ENCODE assay signal across 12 cellular contexts in the genomic region with DNA sequence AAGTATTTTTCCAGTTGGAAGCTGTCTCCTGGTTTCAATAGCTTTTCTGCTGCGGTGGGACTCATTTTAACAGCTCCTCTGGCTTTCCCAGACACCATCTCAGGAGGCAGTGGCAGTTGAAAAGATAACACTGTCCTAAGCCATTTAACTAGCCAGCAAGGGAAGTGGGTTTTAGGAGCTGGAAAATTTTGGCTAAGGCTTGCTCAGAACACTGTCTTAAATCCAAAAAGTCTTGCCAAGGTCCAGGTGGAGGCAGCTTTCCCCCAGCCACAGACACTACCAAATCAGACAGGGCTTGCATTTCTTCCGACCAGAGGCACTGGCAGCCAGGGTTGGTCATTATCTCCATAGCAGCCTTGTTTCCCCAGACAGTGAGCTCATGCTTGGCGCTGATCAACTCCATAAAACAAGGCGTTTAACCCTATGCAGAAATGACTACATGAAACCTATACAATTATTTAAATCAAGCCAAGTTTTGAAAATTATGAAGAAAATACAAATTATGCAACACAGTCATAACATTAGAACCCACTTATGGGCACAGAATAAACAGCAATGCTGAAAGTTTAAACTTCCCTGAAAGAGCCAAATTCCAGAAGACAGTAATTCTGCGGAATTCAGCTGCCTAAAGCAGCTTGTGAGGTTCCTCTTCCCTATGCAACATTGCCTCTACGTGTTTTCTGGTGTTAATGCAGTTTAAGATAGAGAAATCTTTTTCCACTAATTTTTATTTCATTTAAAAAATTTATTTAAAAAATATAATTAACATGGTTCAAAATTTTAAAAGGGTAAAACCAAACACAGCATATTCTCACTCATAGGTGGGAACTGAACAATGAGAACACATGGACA. TPM values are rescaled to one million over a fixed set of nuclear protein-coding genes. Genes with fewer than 3 reads are reported as not detected.
A peak's percentile ranks its signal among the peaks of the same experiment; 100 is the strongest.
DNase-seq lines count a peak whose midpoint lies in the region; ATAC-seq and TF ChIP-seq lines count a peak whose summit lies in the region.
"Had no signal": no experiment of that assay in that cellular context is flagged by ENCODE, and none has a peak within 500 bp of the region (broad histone marks: within the 10 kb centered on the region; RNA-seq: fewer than 3 reads in every experiment).

No MANE protein-coding gene starts in this region.

- H3K27me3 ChIP-seq in breast epithelium (no peaks in the 10 kb centered on the region), aorta (ENCODE audit: control insufficient read depth in 1 of 2, insufficient read depth in 2 of 2, low read length in 1 of 2) (no peaks in the 10 kb centered on the region)
- H3K27me3 ChIP-seq: BLaER1 had no signal

- H3K36me3 ChIP-seq in breast epithelium (no peaks in the 10 kb centered on the region), aorta (ENCODE audit: control insufficient read depth in 1 of 2, insufficient read depth in 2 of 2, low read length in 1 of 2) (no peaks in the 10 kb centered on the region)

- no peak overlapping the region for H3K4me3 Mint-ChIP-seq in MCF 10A (ENCODE audit: unreplicated experiment)
- H3K4me3 Mint-ChIP-seq: naive thymus-derived CD4-positive, alpha-beta T cell had no signal

- no peak overlapping the region for H3K27ac Mint-ChIP-seq in MCF 10A (ENCODE audit: low read depth, unreplicated experiment)

- DNase-seq in breast epithelium (ENCODE audit: low spot score in 2 of 2) (peak in 1 of 2 donors; percentile 33), MCF 10A (ENCODE audit: unreplicated experiment) (no peak), fibroblast of peridontal ligament (ENCODE audit: extremely low read depth) (peak; percentile 87), myocyte (ENCODE audit: low read depth) (peak; percentile 14), aorta (peak; percentile 79 to 85), SHP77 treated with DMSO at 0.1 percent for 48 hours (lab: John Stamatoyannopoulos, UW) (no peak), T-helper 9 cell (no peak)
- DNase-seq: naive thymus-derived CD4-positive, alpha-beta T cell had no signal

- no peaks in the 10 kb centered on the region for H3K27me3 Mint-ChIP-seq in MCF 10A (ENCODE audit: insufficient read depth, unreplicated experiment)
- H3K27me3 Mint-ChIP-seq: naive thymus-derived CD4-positive, alpha-beta T cell had no signal

- H3K4me3 ChIP-seq in breast epithelium: no peak overlapping the region
- H3K4me3 ChIP-seq in aorta (ENCODE audit: low read length in 2 of 2): no peak overlapping the region
- H3K4me3 ChIP-seq: BLaER1 had no signal

- CTCF ChIA-PET in MCF 10A (lab: Yijun Ruan, JAX): interaction anchor here (0.6 to 1.0 kb wide), 2 partner anchors 30 to 283 kb away, joined by 3 read pairs; no protein-coding TSS in a partner anchor

- no peaks in the 10 kb centered on the region for H3K9me3 Mint-ChIP-seq in MCF 10A (ENCODE audit: unreplicated experiment)
- H3K9me3 Mint-ChIP-seq: naive thymus-derived CD4-positive, alpha-beta T cell had no signal

- TF ChIP-seq POLR2A in breast epithelium (IDR thresholded peaks at IDR 0.05): no peak

- H3K9me3 ChIP-seq in breast epithelium (no peaks in the 10 kb centered on the region), aorta (ENCODE audit: control insufficient read depth, low read length) (no peaks in the 10 kb centered on the region)
- H3K9me3 ChIP-seq: BLaER1 had no signal

- H3K4me1 Mint-ChIP-seq in MCF 10A (ENCODE audit: insufficient read depth, unreplicated experiment): peaks cover 9% of the 10 kb centered on the region

- POLR2A ChIA-PET in MCF 10A (lab: Yijun Ruan, JAX): interaction anchor here (0.7 kb wide), 1 partner anchor 18 kb away, joined by 5 read pairs; no protein-coding TSS in a partner anchor

- BruUV-seq in MCF 10A (replicated peaks; lab: Mats Ljungman, UMichigan): no TSS peak

- H3K4me1 ChIP-seq in breast epithelium (no peaks in the 10 kb centered on the region), aorta (ENCODE audit: control insufficient read depth in 1 of 2, insufficient read depth in 2 of 2, low read length in 2 of 2) (no peaks in the 10 kb centered on the region)

- intact Hi-C loops in breast epithelium (cut with DNase I; ENCODE audit: low total_unique reads) (no loop called here), MCF 10A (cut with micrococcal nuclease) (no loop called here), aorta (cut with DNase I) (loop anchor here in 1 of 2 donors (1.0 kb wide), 1 partner anchor 19 kb away; no protein-coding TSS in a partner anchor)

- H3K36me3 Mint-ChIP-seq in MCF 10A (ENCODE audit: insufficient read depth, unreplicated experiment): peaks cover 13% of the 10 kb centered on the region

- ATAC-seq in aorta (ENCODE audit: low FRiP score) (peak; percentile 87), HG02798 (IDR thresholded peaks at IDR 0.05; ENCODE audit: poor library complexity, unreplicated experiment) (no peak)
- ATAC-seq: naive thymus-derived CD4-positive, alpha-beta T cell had no signal

- peak overlapping the region; percentile 56 to 82 for H3K27ac ChIP-seq in breast epithelium
- peak overlapping the region; percentile 94 to 98 for H3K27ac ChIP-seq in aorta (ENCODE audit: low read depth in 1 of 2, low read length in 2 of 2)
- H3K27ac ChIP-seq: BLaER1, HL-60, VCaP had no signal

- TF ChIP-seq CTCF in breast epithelium (IDR thresholded peaks at IDR 0.05) (no peak), MCF 10A (IDR thresholded peaks at IDR 0.05; ENCODE audit: unreplicated experiment) (no peak)

- 4% methylated on average over 6 of the region's 6 CpGs for WGBS in aorta, 2 donors

RNA-seq across cellular contexts. Expression of a gene that starts 25.0 kb away (rescaled TPM):
- 100 to 1,000 TPM in 2 of 3 donors, 10 to 100 TPM in 1; 95.2 to 128 (median 104) TPM for total RNA-seq in breast epithelium
- 61.5 and 70.5 TPM in 2 replicates for total RNA-seq in MCF 10A (2022)
- 94.1 and 105 TPM in 2 replicates for total RNA-seq in myocyte
- polyA plus RNA-seq in myocyte (2012): 255 TPM
- 100 to 1,000 TPM; 106 to 154 TPM for total RNA-seq in aorta
- 100 to 1,000 TPM; 198 to 237 TPM for polyA plus RNA-seq in aorta

RNA-seq across cellular contexts. Expression of a gene that starts 31.9 kb away (rescaled TPM):
- total RNA-seq in breast epithelium: 10 to 100 TPM; 30.1 to 74.9 (median 62.3) TPM
- total RNA-seq in MCF 10A (2022): 48.7 and 60.2 TPM in 2 replicates
- total RNA-seq in myocyte: 28.9 and 33.4 TPM in 2 replicates
- 36.6 TPM for polyA plus RNA-seq in myocyte (2012)
- 10 to 100 TPM; 25.4 to 44.0 TPM for total RNA-seq in aorta
- polyA plus RNA-seq in aorta: 10 to 100 TPM in 1 of 2 donors, 1 to 10 TPM in 1; 7.5 to 19.2 TPM

RNA-seq across cellular contexts. Expression of a gene that starts 35.2 kb away (rescaled TPM):
- 1 to 10 TPM; 6.6 to 9.8 (median 7.0) TPM for total RNA-seq in breast epithelium
- 18.6 and 21.1 TPM in 2 replicates for total RNA-seq in MCF 10A (2022)
- total RNA-seq in myocyte: 10.4 and 10.6 TPM in 2 replicates
- polyA plus RNA-seq in myocyte (2012): 13.5 TPM
- 10 to 100 TPM in 1 of 2 donors, 1 to 10 TPM in 1; 6.8 to 10.3 TPM for total RNA-seq in aorta
- polyA plus RNA-seq in aorta: 10 to 100 TPM in 1 of 2 donors, 1 to 10 TPM in 1; 2.3 to 11.0 TPM

RNA-seq across cellular contexts. Expression of a gene that starts 55.3 kb away (rescaled TPM):
- total RNA-seq in breast epithelium: under 1 TPM in 2 of 3 donors, not detected in 1; 0.15 to 0.33 TPM
- total RNA-seq in MCF 10A (2022): not detected in 2 replicates
- total RNA-seq in myocyte: not detected in 2 replicates
- polyA plus RNA-seq in myocyte (2012): 0.24 TPM
- total RNA-seq in aorta: not detected
- 1 to 10 TPM in 1 of 2 donors, under 1 TPM in 1; 0.97 to 1.5 TPM for polyA plus RNA-seq in aorta
- total RNA-seq: naive thymus-derived CD4-positive, alpha-beta T cell had no signal
- polyA plus RNA-seq: naive thymus-derived CD4-positive, alpha-beta T cell had no signal

RNA-seq across cellular contexts. Expression of a gene that starts 56.2 kb away (rescaled TPM):
- 100 to 1,000 TPM; 107 to 135 (median 114) TPM for total RNA-seq in breast epithelium
- total RNA-seq in MCF 10A (2022): 213 and 219 TPM in 2 replicates
- 174 and 179 TPM in 2 replicates for total RNA-seq in myocyte
- 86.8 TPM for polyA plus RNA-seq in myocyte (2012)
- total RNA-seq in aorta: 10 to 100 TPM; 60.4 to 69.8 TPM
- 10 to 100 TPM; 64.4 to 73.2 TPM for polyA plus RNA-seq in aorta

Comparison
In these comparisons a context has a peak if more than half of its experiments do, and no peak if none do; other contexts are left out.
1. DNase-seq: peak in fibroblast of peridontal ligament (single experiment), myocyte (single experiment) and aorta (2 of 2); none in MCF 10A (single experiment), SHP77 treated with DMSO at 0.1 percent for 48 hours (single experiment) and T-helper 9 cell (single experiment).